ENCODE assay signal across 13 cellular contexts in genomic region chr3:111692593-111693552, GRCh38. TPM values are rescaled to one million over a fixed set of nuclear protein-coding genes. Genes with fewer than 3 reads are reported as not detected.
DNase-seq lines count a peak whose midpoint lies in the region; ATAC-seq and TF ChIP-seq lines count a peak whose summit lies in the region.
"Had no signal": no experiment of that assay in that cellular context is flagged by ENCODE, and none has a peak within 500 bp of the region (broad histone marks: within the 10 kb centered on the region; RNA-seq: fewer than 3 reads in every experiment).

No MANE protein-coding gene starts in this region.

- H3K4me1 Mint-ChIP-seq in activated naive CD8-positive, alpha-beta T cell (ENCODE audit: low read depth), result peaks cover 58% of the 10 kb centered on the region
- peaks cover 60% of the 10 kb centered on the region for H3K4me1 Mint-ChIP-seq in activated naive CD8-positive, alpha-beta T cell treated with anti-CD3 and anti-CD28 coated beads for 36 hours

- no peaks in the 10 kb centered on the region for H3K27me3 ChIP-seq in skeletal muscle tissue (ENCODE audit: control insufficient read depth in 3 of 3, insufficient read depth in 3 of 3, low read length in 3 of 3)
- H3K27me3 ChIP-seq: ovary had no signal

- DNase-seq in activated naive CD8-positive, alpha-beta T cell treated with anti-CD3 and anti-CD28 coated beads for 36 hours, result no peak
- DNase-seq in NCI-H146 treated with DMSO at 0.1 percent for 48 hours (lab: John Stamatoyannopoulos, UW; ENCODE audit: unreplicated experiment) (peak; percentile 50), NCI-H2029 (lab: John Stamatoyannopoulos, UW) (no peak), occipital lobe (lab: John Stamatoyannopoulos, UW) (no peak), GM10266 (ENCODE audit: extremely low spot score) (no peak)
- DNase-seq: activated T-cell treated with anti-CD3 and anti-CD28 coated beads, Interleukin-2, amount 50 U/mL, for 4 hours; ovary; SK-N-SH had no signal

- no peaks in the 10 kb centered on the region for H3K27me3 Mint-ChIP-seq in activated naive CD8-positive, alpha-beta T cell
- H3K27me3 Mint-ChIP-seq in activated naive CD8-positive, alpha-beta T cell treated with anti-CD3 and anti-CD28 coated beads for 36 hours, result no peaks in the 10 kb centered on the region

- peaks cover 2% of the 10 kb centered on the region for H3K36me3 Mint-ChIP-seq in activated naive CD8-positive, alpha-beta T cell
- H3K36me3 Mint-ChIP-seq in activated naive CD8-positive, alpha-beta T cell treated with anti-CD3 and anti-CD28 coated beads for 36 hours, result peaks cover 10% of the 10 kb centered on the region
- H3K36me3 Mint-ChIP-seq: WTC11 had no signal

- peak overlapping the region; percentile 11 to 45 (median 40) for H3K9ac ChIP-seq in skeletal muscle tissue (ENCODE audit: low read depth in 1 of 3, low read length in 3 of 3)
- H3K9ac ChIP-seq: SK-N-SH had no signal

- peaks cover 0 to 4% (median 3%) of the 10 kb centered on the region in 3 donors for H3K4me1 ChIP-seq in skeletal muscle tissue (ENCODE audit: control insufficient read depth in 3 of 3, insufficient read depth in 3 of 3, low read length in 3 of 3)

- no peak overlapping the region for H3K27ac ChIP-seq in skeletal muscle tissue (ENCODE audit: low read depth, low read length)
- H3K27ac ChIP-seq: ovary had no signal

- no peak overlapping the region for H3K4me3 ChIP-seq in skeletal muscle tissue (ENCODE audit: low read length in 3 of 3)
- H3K4me3 ChIP-seq: ovary had no signal

- H3K36me3 ChIP-seq in skeletal muscle tissue (ENCODE audit: control insufficient read depth in 3 of 3, insufficient read depth in 3 of 3, low read length in 3 of 3), result no peaks in the 10 kb centered on the region
- H3K36me3 ChIP-seq: ovary had no signal

- no peaks in the 10 kb centered on the region for H3K9me3 ChIP-seq in skeletal muscle tissue (ENCODE audit: control insufficient read depth in 3 of 3, low read length in 3 of 3)
- H3K9me3 ChIP-seq: ovary, SK-N-SH had no signal

- no peaks in the 10 kb centered on the region for H3K9me3 Mint-ChIP-seq in activated naive CD8-positive, alpha-beta T cell (ENCODE audit: low read depth)
- no peaks in the 10 kb centered on the region for H3K9me3 Mint-ChIP-seq in activated naive CD8-positive, alpha-beta T cell treated with anti-CD3 and anti-CD28 coated beads for 36 hours
- H3K9me3 Mint-ChIP-seq: activated T-cell treated with anti-CD3 and anti-CD28 coated beads, Interleukin-2, amount 50 U/mL, for 4 hours; WTC11 had no signal

- H3K27ac Mint-ChIP-seq in activated naive CD8-positive, alpha-beta T cell, result peak overlapping the region; percentile 36
- H3K27ac Mint-ChIP-seq in activated naive CD8-positive, alpha-beta T cell treated with anti-CD3 and anti-CD28 coated beads for 36 hours, result no peak overlapping the region
- H3K27ac Mint-ChIP-seq: WTC11 had no signal

- peak; percentile 63 for ATAC-seq in HG02642 (IDR thresholded peaks at IDR 0.05; ENCODE audit: poor library complexity, unreplicated experiment)
- ATAC-seq: activated T-cell treated with anti-CD3 and anti-CD28 coated beads, Interleukin-2, amount 50 U/mL, for 4 hours; left lobe of liver; WTC11 had no signal

- TF ChIP-seq CTCF in GM10266 (IDR thresholded peaks at IDR 0.05; ENCODE audit: control insufficient read depth, insufficient read depth, low read depth, missing control alignments), result no peak

- H3K4me3 Mint-ChIP-seq in activated naive CD8-positive, alpha-beta T cell, result no peak overlapping the region
- no peak overlapping the region for H3K4me3 Mint-ChIP-seq in activated naive CD8-positive, alpha-beta T cell treated with anti-CD3 and anti-CD28 coated beads for 36 hours
- H3K4me3 Mint-ChIP-seq: activated T-cell treated with anti-CD3 and anti-CD28 coated beads, Interleukin-2, amount 50 U/mL, for 4 hours; WTC11 had no signal

RNA-seq across cellular contexts. Expression of gene PLCXD2, which starts 18.4 kb away (rescaled TPM):
- 1 to 10 TPM; 8.1 to 8.5 TPM for total RNA-seq in activated naive CD8-positive, alpha-beta T cell treated with anti-CD3 and anti-CD28 coated beads for 36 hours
- total RNA-seq in skeletal muscle tissue (0.52 TPM), occipital lobe (48.0 TPM)
